28 cellular contexts compared by ENCODE assay signal in the genomic region with DNA sequence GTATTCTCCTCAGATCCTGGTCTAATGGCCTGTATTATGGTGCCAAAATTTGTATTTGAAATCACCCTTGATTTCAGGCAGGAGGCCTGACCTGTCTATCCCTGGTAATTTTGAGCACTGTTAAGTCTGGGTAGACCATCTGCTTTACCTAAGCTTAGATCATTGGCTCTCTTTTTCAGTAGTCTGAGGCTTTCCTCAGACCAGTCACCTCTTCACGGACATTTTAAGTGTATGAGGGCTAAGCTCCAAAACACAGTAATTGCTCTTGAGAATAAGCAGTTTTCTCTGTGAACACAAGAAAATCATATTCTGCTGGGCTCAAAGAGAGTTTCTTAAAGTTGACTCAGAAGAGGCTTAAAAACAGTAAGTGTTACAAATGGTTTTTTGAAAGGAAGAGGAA.
"Had no signal": no experiment of that assay in that cellular context is flagged by ENCODE, and none has a peak within 500 bp of the region (broad histone marks: within the 10 kb centered on the region; RNA-seq: fewer than 3 reads in every experiment).

No MANE protein-coding gene starts in this region.

- H3K27me3 ChIP-seq: breast epithelium, esophagus squamous epithelium, gastroesophageal sphincter had no signal

- H3K27ac ChIP-seq: breast epithelium, epithelial cell of prostate, esophagus squamous epithelium, gastroesophageal sphincter, WERI-Rb-1 had no signal

- ATAC-seq: activated CD4-positive, CD25-positive, alpha-beta regulatory T cell treated with anti-CD3 and anti-CD28 coated beads, Interleukin-2, amount 50 U/mL, for 24 hours; activated CD8-positive, alpha-beta T cell treated with anti-CD3 and anti-CD28 coated beads for 36 hours; activated T-cell treated with anti-CD3 and anti-CD28 coated beads, Interleukin-2, amount 50 U/mL, for 4 hours; activated T-helper 17 cell treated with anti-CD3 and anti-CD28 coated beads, Interleukin-2, amount 50 U/mL, for 72 hours; gastroesophageal sphincter; T-helper 17 cell had no signal

- H3K36me3 ChIP-seq: breast epithelium, esophagus squamous epithelium, gastroesophageal sphincter, WERI-Rb-1 had no signal

- H3K4me3 ChIP-seq: breast epithelium, esophagus squamous epithelium, gastroesophageal sphincter had no signal

- H3K4me1 ChIP-seq: breast epithelium, esophagus squamous epithelium had no signal

- H3K9me3 ChIP-seq: gastroesophageal sphincter had no signal

- DNase-seq: activated B cell treated with CpG ODN at 0.5 μM for 24 hours; activated CD4-positive, alpha-beta T cell treated with anti-CD3 and anti-CD28 coated beads for 48 hours; activated CD4-positive, alpha-beta T cell treated with anti-CD3 and anti-CD28 coated beads, Interleukin-2, amount 50 U/mL, for 1 hour; activated CD4-positive, alpha-beta T cell treated with anti-CD3 and anti-CD28 coated beads, Interleukin-2, amount 50 U/mL, for 48 hours; activated CD8-positive, alpha-beta memory T cell treated with anti-CD3 and anti-CD28 coated beads for 24 hours; activated CD8-positive, alpha-beta T cell treated with anti-CD3 and anti-CD28 coated beads for 36 hours; activated effector memory CD4-positive, alpha-beta T cell treated with Interleukin-2 at 50 U/mL for 16 hours; activated gamma-delta T cell treated with Interleukin-2 at 50 U/mL for 16 hours; activated naive CD4-positive, alpha-beta T cell treated with anti-CD3 and anti-CD28 coated beads, Interleukin-2, amount 50 U/mL, for 16 hours; activated naive CD4-positive, alpha-beta T cell treated with Interleukin-2 at 50 U/mL for 16 hours; activated T-cell treated with anti-CD3 and anti-CD28 coated beads, Interleukin-2, amount 50 U/mL, for 4 hours; amniotic stem cell; anterior cingulate cortex; caudate nucleus; cortex of kidney; dermis blood vessel endothelial cell; effector CD8-positive, alpha-beta T cell; esophagus squamous epithelium; foreskin melanocyte; T-helper 1 cell; T-helper 17 cell; T1000; WERI-Rb-1 had no signal
